Comparison of ENCODE assay signal across 22 cellular contexts in genomic region chr14:88901199-88901588, GRCh38.
DNase-seq lines count a peak whose midpoint lies in the region; ATAC-seq and TF ChIP-seq lines count a peak whose summit lies in the region.
"Had no signal": no experiment of that assay in that cellular context is flagged by ENCODE, and none has a peak within 500 bp of the region (broad histone marks: within the 10 kb centered on the region; RNA-seq: fewer than 3 reads in every experiment).

No MANE protein-coding gene starts in this region.

- intact Hi-C loops in left ventricle myocardium superior (cut with micrococcal nuclease) = no loop called here
- intact Hi-C loops in cardiac septum (cut with DNase I) = no loop called here
- intact Hi-C loops in dorsolateral prefrontal cortex (cut with DNase I) = no loop called here

- POLR2A ChIA-PET in SK-N-SH (lab: Yijun Ruan, JAX) = interaction anchor here (0.6 to 3.3 kb wide), 7 partner anchors 47 to 218 kb away, joined by 3 to 38 read pairs (median 5); partner anchors contain the start of genes EML5 and TTC8

- no peaks in the 10 kb centered on the region for H3K9me2 ChIP-seq in SK-N-SH

- no peaks in the 10 kb centered on the region for H3F3A ChIP-seq in SK-N-SH (replicated peaks; ENCODE audit: insufficient read depth)

- CTCF ChIA-PET in SK-N-SH (lab: Yijun Ruan, JAX) = interaction anchor here (0.9 to 7.2 kb wide), 3 partner anchors 51 to 220 kb away, joined by 3 to 49 read pairs (median 4); partner anchors contain the start of gene TTC8

- H3K9me3 ChIP-seq in SK-N-SH = no peaks in the 10 kb centered on the region
- H3K9me3 ChIP-seq: MG63 had no signal

- H4K20me1 ChIP-seq in SK-N-SH (ENCODE audit: insufficient read depth) = no peaks in the 10 kb centered on the region
- H4K20me1 ChIP-seq: BLaER1 treated with 17β-estradiol and CSF1 and Interleukin-3, amounts not matched to agents 10 nM and 100 nM had no signal

- ATAC-seq in left ventricle myocardium superior (peak; percentile 38), HG02981 (IDR thresholded peaks at IDR 0.05; ENCODE audit: unreplicated experiment) (no peak)
- ATAC-seq: GM23338, K562 had no signal

- H3K4me2 ChIP-seq in SK-N-SH = no peak overlapping the region
- H3K4me2 ChIP-seq: BLaER1 treated with 17β-estradiol and CSF1 and Interleukin-3, amounts not matched to agents 10 nM and 100 nM; GM23338 had no signal

- no peaks in the 10 kb centered on the region for H3K36me3 ChIP-seq in SK-N-SH (replicated peaks in 1 of 2; ENCODE audit: control insufficient read depth in 1 of 2, insufficient read depth in 2 of 2, low read length in 1 of 2)
- H3K36me3 ChIP-seq: BLaER1 treated with 17β-estradiol and CSF1 and Interleukin-3, amounts not matched to agents 10 nM and 100 nM; MG63 had no signal

- no peak for TF ChIP-seq RAD21 in SK-N-SH (IDR thresholded peaks at IDR 0.05; ENCODE audit: low read length)

- TF ChIP-seq CTCF in SK-N-SH (IDR thresholded peaks at IDR 0.05) (no peak), dorsolateral prefrontal cortex (IDR thresholded peaks at IDR 0.05 in 54 of 56, conservative IDR thresholded peaks at IDR 0.05 in 2 of 56; ENCODE audit: low read depth in 1 of 56, partially characterized antibody in 56 of 56) (no peak)

- H3K4me1 ChIP-seq in SK-N-SH (ENCODE audit: control insufficient read depth in 1 of 2, insufficient read depth in 2 of 2, low read depth in 1 of 2, low read length in 1 of 2) = peaks cover 0 to 41% of the 10 kb centered on the region in 2 experiments; a peak in 2 of 4 replicates
- H3K4me1 ChIP-seq: BLaER1 treated with 17β-estradiol and CSF1 and Interleukin-3, amounts not matched to agents 10 nM and 100 nM had no signal

- H3K79me2 ChIP-seq in SK-N-SH (ENCODE audit: insufficient read depth) = no peaks in the 10 kb centered on the region

- H3K4me3 ChIP-seq in SK-N-SH (ENCODE audit: low read depth in 2 of 2, low read length in 1 of 2) = no peak overlapping the region
- no peak overlapping the region for H3K4me3 ChIP-seq in dorsolateral prefrontal cortex
- H3K4me3 ChIP-seq: BLaER1 treated with 17β-estradiol and CSF1 and Interleukin-3, amounts not matched to agents 10 nM and 100 nM; GM23338; K562; MG63 had no signal

- no peak overlapping the region for H2AFZ ChIP-seq in SK-N-SH (ENCODE audit: low read depth)
- H2AFZ ChIP-seq: GM23338 had no signal

- TF ChIP-seq EP300 in SK-N-SH (IDR thresholded peaks at IDR 0.05; ENCODE audit: borderline replicate concordance in 1 of 2, low read depth in 1 of 2, low read length in 1 of 2) = no peak

- DNase-seq in left ventricle myocardium superior (no peak), cardiac septum (ENCODE audit: low spot score) (no peak), SK-N-SH (peak; percentile 22), left kidney (ENCODE audit: low read depth, low spot score) (peak; percentile 15), A172 (ENCODE audit: low spot score) (no peak), dorsolateral prefrontal cortex (no peak)
- DNase-seq: CD4-positive, alpha-beta T cell; H9; MG63; NCI-H1105 treated with DMSO at 0.1 percent for 48 hours; NCI-H1694; NCI-H2029 treated with DMSO at 0.1 percent for 48 hours; NCI-H2171 treated with DMSO at 0.1 percent for 48 hours; NCI-H446; NCI-H526; Right ventricle myocardium superior; RPMI8226; SW 1271 had no signal

- H3K9ac ChIP-seq in SK-N-SH = no peak overlapping the region
- H3K9ac ChIP-seq: BLaER1 treated with 17β-estradiol and CSF1 and Interleukin-3, amounts not matched to agents 10 nM and 100 nM had no signal

- WGBS in SK-N-SH (ENCODE audit: low lambda C conversion rate) = 54% methylated on average over 3 of the region's 3 CpGs

- peak overlapping the region in 1 of 2 experiments; percentile 100; a peak in 3 of 4 replicates for H3K27ac ChIP-seq in SK-N-SH (ENCODE audit: low read depth in 2 of 2, low read length in 1 of 2)
- H3K27ac ChIP-seq in dorsolateral prefrontal cortex = no peak overlapping the region
- H3K27ac ChIP-seq: BLaER1 treated with 17β-estradiol and CSF1 and Interleukin-3, amounts not matched to agents 10 nM and 100 nM had no signal

- H3K27me3 ChIP-seq in SK-N-SH (ENCODE audit: insufficient read depth) = no peaks in the 10 kb centered on the region
- no peaks in the 10 kb centered on the region for H3K27me3 ChIP-seq in dorsolateral prefrontal cortex
- H3K27me3 ChIP-seq: BLaER1 treated with 17β-estradiol and CSF1 and Interleukin-3, amounts not matched to agents 10 nM and 100 nM; MG63 had no signal

TF ChIP-seq in SK-N-SH, 30 proteins besides CTCF, POLR2A, EP300 and RAD21:
- no peak for TF ChIP-seq ZBTB33 (IDR thresholded peaks at IDR 0.05; ENCODE audit: borderline replicate concordance, low read depth)
- TF ChIP-seq POLR2AphosphoS5 (IDR thresholded peaks at IDR 0.05; ENCODE audit: low read depth, low read length) = no peak
- TF ChIP-seq USF2 (IDR thresholded peaks at IDR 0.05; ENCODE audit: borderline replicate concordance, low read depth, low read length) = peak; percentile 12; the same call in 1 of the 2 replicates

Comparison
In these comparisons a context has a peak if more than half of its experiments do, and no peak if none do; other contexts are left out.
1. DNase-seq: peak in SK-N-SH (single experiment) and left kidney (single experiment); none in left ventricle myocardium superior (single experiment), cardiac septum (single experiment), A172 (single experiment) and dorsolateral prefrontal cortex (0 of 10).